8 cellular contexts compared by ENCODE assay signal in genomic region chr2:202911513-202912341, GRCh38. TPM values are rescaled to one million over a fixed set of nuclear protein-coding genes. Genes with fewer than 3 reads are reported as not detected.
DNase-seq lines count a peak whose midpoint lies in the region; ATAC-seq and TF ChIP-seq lines count a peak whose summit lies in the region.

TSS of gene CARF (plus strand) at chr2:202912275. CDS start at chr2:202941903, 29,628 bp downstream.
TSS of gene WDR12 (minus strand) at chr2:202911673. CDS start at chr2:202911476, 197 bp downstream.

- H3K27me3 Mint-ChIP-seq in T-cell (no peaks in the 10 kb centered on the region), type B pancreatic cell (no peaks in the 10 kb centered on the region)

- H3K9me3 Mint-ChIP-seq in T-cell, result no peaks in the 10 kb centered on the region
- H3K9me3 Mint-ChIP-seq in type B pancreatic cell, result no peaks in the 10 kb centered on the region

- POLR2A ChIA-PET in T-cell (lab: Charles Lee), result interaction anchor here in 1 of 2 donors (0.7 to 1.3 kb wide), 3 partner anchors 102 to 329 kb away, joined by 3 to 5 read pairs (median 4); partner anchors contain the start of genes CYP20A1 and NBEAL1

- peak; percentile 65 for ATAC-seq in HG02870 (IDR thresholded peaks at IDR 0.05; ENCODE audit: unreplicated experiment)
- peak; percentile 83 to 86 (median 84) for ATAC-seq in T-cell (replicated peaks in 1 of 4)
- peak; percentile 98 for ATAC-seq in left cardiac atrium

- H3K36me3 Mint-ChIP-seq in T-cell (no peaks in the 10 kb centered on the region), type B pancreatic cell (peaks cover 11% of the 10 kb centered on the region)

- DNase-seq in GM13977 (ENCODE audit: low spot score), result peak; percentile 91
- peak; percentile 88 for DNase-seq in NCI-H146 (lab: John Stamatoyannopoulos, UW)
- peak; percentile 77 to 94 (median 89) for DNase-seq in T-cell
- peak; percentile 94 for DNase-seq in amniotic epithelial cell (ENCODE audit: low read depth)
- peak; percentile 97 for DNase-seq in left cardiac atrium
- DNase-seq in posterior cingulate gyrus, result peak; percentile 88 to 98 (median 92)
- DNase-seq in type B pancreatic cell (ENCODE audit: extremely low spot score, unreplicated experiment), result peak; percentile 90

- intact Hi-C loops in left cardiac atrium (cut with DNase I) (no loop called here), posterior cingulate gyrus (cut with DNase I) (loop anchor here (5.0 kb wide), 2 partner anchors 106 to 534 kb away; partner anchors contain the start of gene BMPR2)

- CTCF ChIA-PET in T-cell (lab: Charles Lee), result interaction anchor here in 1 of 2 donors (0.9 to 1.9 kb wide), 4 partner anchors 41 to 327 kb away, joined by 3 to 9 read pairs (median 6); partner anchors contain the start of gene CYP20A1

- in situ Hi-C loops in GM13977 (cut with MboI; ENCODE audit: low pct_unique_long_range_greater_than_20kb, low sequenced_read_pairs, unreplicated experiment), result no loop called here

- H3K4me3 Mint-ChIP-seq in T-cell (peak within 1 kb of the TSS; percentile 92 to 99 (median 96)), type B pancreatic cell (peak within 1 kb of the TSS; percentile 99)

- H3K4me1 Mint-ChIP-seq in T-cell, result peaks cover 37 to 46% (median 42%) of the 10 kb centered on the region in 3 donors
- peaks cover 15% of the 10 kb centered on the region for H3K4me1 Mint-ChIP-seq in type B pancreatic cell (ENCODE audit: unreplicated experiment)

- H3K27ac Mint-ChIP-seq in T-cell (peak within 1 kb of the TSS; percentile 98 to 99), type B pancreatic cell (peak within 1 kb of the TSS; percentile 93)

- TF ChIP-seq CTCF in GM13977 (IDR thresholded peaks at IDR 0.05; ENCODE audit: extremely low read depth, insufficient read depth, missing control alignments), result no peak
- no peak for TF ChIP-seq CTCF in type B pancreatic cell (conservative IDR thresholded peaks at IDR 0.05)

RNA-seq across cellular contexts. Expression of gene CARF, which starts in this region (rescaled TPM):
- total RNA-seq in T-cell (10 to 100 TPM; 13.3 to 20.9 (median 17.0) TPM), left cardiac atrium (1 to 10 TPM; 6.5 to 8.0 TPM), type B pancreatic cell (ENCODE audit: low replicate concordance) (6.7 and 11.0 TPM in 2 replicates)

RNA-seq across cellular contexts. Expression of gene WDR12, which starts in this region (rescaled TPM):
- 10 to 100 TPM; 10.3 to 34.5 (median 27.5) TPM for total RNA-seq in T-cell
- total RNA-seq in left cardiac atrium, result 10 to 100 TPM; 39.2 to 53.4 TPM
- 69.4 and 74.0 TPM in 2 replicates for total RNA-seq in type B pancreatic cell (ENCODE audit: low replicate concordance)

Comparison
In these comparisons a context has a peak if more than half of its experiments do, and no peak if none do; other contexts are left out.
1. Peak in every context shown above with its lines: DNase-seq and ATAC-seq.